14 cellular contexts compared by ENCODE assay signal in the genomic region with DNA sequence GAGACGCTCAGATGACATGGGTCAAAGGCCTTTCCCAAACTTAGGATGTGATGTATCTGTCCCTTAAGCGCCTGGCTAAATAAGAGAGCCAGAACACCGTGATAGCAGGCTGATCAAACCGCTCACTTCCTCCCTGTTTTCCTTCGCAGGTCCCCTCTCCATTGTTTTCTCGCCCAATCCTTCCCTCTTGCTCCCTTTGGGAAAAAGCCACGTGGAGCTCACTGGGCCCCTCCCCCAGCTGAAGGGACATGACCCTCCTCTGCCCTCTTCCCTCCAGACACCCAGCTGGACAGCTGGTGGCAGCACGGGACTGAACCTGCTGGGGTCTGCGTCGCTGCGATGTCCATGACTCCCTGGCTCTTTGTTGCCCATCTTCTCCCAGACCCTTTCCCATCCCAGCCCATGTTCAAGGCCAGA.
DNase-seq lines count a peak whose midpoint lies in the region; ATAC-seq and TF ChIP-seq lines count a peak whose summit lies in the region.
"Had no signal": no experiment of that assay in that cellular context is flagged by ENCODE, and none has a peak within 500 bp of the region (broad histone marks: within the 10 kb centered on the region; RNA-seq: fewer than 3 reads in every experiment).

No MANE protein-coding gene starts in this region.

- peaks cover 20% of the 10 kb centered on the region for H3K4me1 Mint-ChIP-seq in CD14-positive monocyte
- H3K4me1 Mint-ChIP-seq: activated naive CD4-positive, alpha-beta T cell treated with anti-CD3 and anti-CD28 coated beads, Interleukin-2, amount 50 U/mL, for 24 hours had no signal

- peak; percentile 22 for ATAC-seq in sciatic nerve
- ATAC-seq: naive thymus-derived CD4-positive, alpha-beta T cell; stimulated activated naive B cell treated with anti-CD40 and anti-IgM and Interleukin-4, amounts not matched to agents 10 μg/mL and 1 μg/mL and 100 μg/mL, for 72 hours had no signal

- H3K4me3 ChIP-seq in ascending aorta, result no peak overlapping the region
- no peak overlapping the region for H3K4me3 ChIP-seq in HAP-1
- H3K4me3 ChIP-seq: GM23248 had no signal

- H3K27me3 Mint-ChIP-seq in CD14-positive monocyte (ENCODE audit: low read depth in 3 of 3), result peaks cover 1 to 10% (median 4%) of the 10 kb centered on the region in 3 donors
- H3K27me3 Mint-ChIP-seq: activated naive CD4-positive, alpha-beta T cell treated with anti-CD3 and anti-CD28 coated beads, Interleukin-2, amount 50 U/mL, for 24 hours; stimulated activated naive B cell treated with anti-CD40 and anti-IgM and Interleukin-4, amounts not matched to agents 10 μg/mL and 1 μg/mL and 100 μg/mL, for 72 hours had no signal

- H3K36me3 Mint-ChIP-seq in CD14-positive monocyte, result peaks cover 4 to 6% of the 10 kb centered on the region in 2 donors
- H3K36me3 Mint-ChIP-seq: activated naive CD4-positive, alpha-beta T cell treated with anti-CD3 and anti-CD28 coated beads, Interleukin-2, amount 50 U/mL, for 24 hours; naive thymus-derived CD4-positive, alpha-beta T cell; stimulated activated naive B cell treated with anti-CD40 and anti-IgM and Interleukin-4, amounts not matched to agents 10 μg/mL and 1 μg/mL and 100 μg/mL, for 72 hours had no signal

- intact Hi-C loops in CD14-positive monocyte (cut with micrococcal nuclease), result no loop called here
- intact Hi-C loops in ascending aorta (cut with DNase I), result no loop called here
- intact Hi-C loops in sciatic nerve (cut with DNase I), result no loop called here

- peaks cover 0 to 1% (median 0%) of the 10 kb centered on the region in 7 donors for H3K9me3 Mint-ChIP-seq in CD14-positive monocyte
- H3K9me3 Mint-ChIP-seq: activated naive CD4-positive, alpha-beta T cell treated with anti-CD3 and anti-CD28 coated beads, Interleukin-2, amount 50 U/mL, for 24 hours had no signal

- TF ChIP-seq CTCF in CD14-positive monocyte (IDR thresholded peaks at IDR 0.05), result no peak
- no peak for TF ChIP-seq CTCF in ascending aorta (IDR thresholded peaks at IDR 0.05)

- H3K4me1 ChIP-seq in ascending aorta, result peaks cover 3 to 15% of the 10 kb centered on the region in 2 donors
- no peaks in the 10 kb centered on the region for H3K4me1 ChIP-seq in HAP-1

- in situ Hi-C loops in HAP-1 (cut with MboI; ENCODE audit: low sequenced_read_pairs), result no loop called here

- H3K36me3 ChIP-seq in ascending aorta (peaks cover 69 to 78% of the 10 kb centered on the region in 2 donors), HAP-1 (replicated peaks) (no peaks in the 10 kb centered on the region)

- no peak overlapping the region for H3K27ac Mint-ChIP-seq in CD14-positive monocyte
- H3K27ac Mint-ChIP-seq: activated naive CD4-positive, alpha-beta T cell treated with anti-CD3 and anti-CD28 coated beads, Interleukin-2, amount 50 U/mL, for 24 hours; naive thymus-derived CD4-positive, alpha-beta T cell; stimulated activated naive B cell treated with anti-CD40 and anti-IgM and Interleukin-4, amounts not matched to agents 10 μg/mL and 1 μg/mL and 100 μg/mL, for 72 hours had no signal

- peak overlapping the region; percentile 12 to 44 for H3K27ac ChIP-seq in ascending aorta
- H3K27ac ChIP-seq: GM23248 had no signal

- H3K27me3 ChIP-seq in ascending aorta, result no peaks in the 10 kb centered on the region
- H3K27me3 ChIP-seq in HAP-1 (ENCODE audit: low read depth), result no peaks in the 10 kb centered on the region

- DNase-seq in CD14-positive monocyte (ENCODE audit: low spot score) (peak; percentile 38), ascending aorta (ENCODE audit: low spot score in 2 of 2) (peak in 1 of 2 donors; percentile 61), left kidney (ENCODE audit: low read depth, low spot score) (peak; percentile 75), sciatic nerve (ENCODE audit: low spot score) (no peak), hippocampal formation (lab: John Stamatoyannopoulos, UW) (no peak), GF-D8 (lab: John Stamatoyannopoulos, UW) (no peak), HAP-1 (ENCODE audit: low spot score in 2 of 2) (no peak)
- DNase-seq in activated T-cell treated with anti-CD3 and anti-CD28 coated beads, Interleukin-2, amount 50 U/mL, for 1 hour, result no peak
- DNase-seq: GM23248; NCI-H446; stimulated activated naive B cell treated with anti-CD40 and anti-IgM and Interleukin-4, amounts not matched to agents 10 μg/mL and 1 μg/mL and 100 μg/mL, for 72 hours; SW 1271 had no signal

- H3K9me3 ChIP-seq in ascending aorta (no peaks in the 10 kb centered on the region), HAP-1 (no peaks in the 10 kb centered on the region)

- H3K4me3 Mint-ChIP-seq in CD14-positive monocyte, result no peak overlapping the region
- H3K4me3 Mint-ChIP-seq: activated naive CD4-positive, alpha-beta T cell treated with anti-CD3 and anti-CD28 coated beads, Interleukin-2, amount 50 U/mL, for 24 hours; naive thymus-derived CD4-positive, alpha-beta T cell; stimulated activated naive B cell treated with anti-CD40 and anti-IgM and Interleukin-4, amounts not matched to agents 10 μg/mL and 1 μg/mL and 100 μg/mL, for 72 hours had no signal

Comparison
In these comparisons a context has a peak if more than half of its experiments do, and no peak if none do; other contexts are left out.
1. DNase-seq: peak in CD14-positive monocyte (single experiment) and left kidney (single experiment); none in sciatic nerve (single experiment), hippocampal formation (0 of 2), GF-D8 (single experiment), HAP-1 (0 of 2) and activated T-cell treated with anti-CD3 and anti-CD28 coated beads, Interleukin-2, amount 50 U/mL, for 1 hour (single experiment).